In the genomic region with DNA sequence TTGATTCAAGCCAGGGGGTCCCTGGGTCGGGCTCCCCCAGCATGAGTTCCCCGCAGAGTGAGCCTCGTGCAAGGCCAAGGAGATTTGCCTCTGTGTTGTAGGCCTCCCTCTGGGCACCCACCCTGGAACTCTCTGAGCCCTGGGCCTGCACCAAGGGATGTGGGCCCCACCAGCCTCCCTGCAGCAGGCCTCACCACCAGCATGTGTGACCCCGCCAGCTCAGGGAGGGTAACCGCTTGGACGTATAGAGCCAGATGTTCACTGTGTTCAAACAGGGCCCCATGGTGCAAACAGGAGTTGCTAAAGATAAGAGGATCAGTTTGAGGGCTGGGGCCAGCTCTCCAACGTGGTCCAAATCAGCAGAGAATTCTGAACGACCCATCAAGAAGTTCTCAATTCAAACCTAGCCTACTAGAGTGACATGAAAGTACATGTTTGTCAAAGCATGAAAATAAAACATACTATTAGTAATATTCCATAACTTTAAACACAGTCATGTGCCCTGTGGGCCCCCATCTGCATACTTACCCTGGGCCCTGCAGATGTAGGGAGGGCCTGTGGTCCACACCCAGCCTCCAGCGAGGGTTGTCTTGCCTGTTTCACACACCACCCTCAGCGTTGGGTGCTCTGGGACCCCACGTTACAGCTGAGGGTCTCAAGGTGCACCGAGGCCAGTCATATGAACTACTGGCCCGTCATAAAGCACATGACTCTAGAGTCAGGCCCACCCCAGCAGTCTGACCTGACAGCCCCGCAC, we compare ENCODE assay signal across 1 cellular context.
TF ChIP-seq lines count a peak whose summit lies in the region.

No MANE protein-coding gene starts in this region.

TF ChIP-seq in K562, 482 proteins besides CTCF, POLR2A, EP300 and RAD21 (continued from another document and continues in another):
- TF ChIP-seq, protein P1, sequence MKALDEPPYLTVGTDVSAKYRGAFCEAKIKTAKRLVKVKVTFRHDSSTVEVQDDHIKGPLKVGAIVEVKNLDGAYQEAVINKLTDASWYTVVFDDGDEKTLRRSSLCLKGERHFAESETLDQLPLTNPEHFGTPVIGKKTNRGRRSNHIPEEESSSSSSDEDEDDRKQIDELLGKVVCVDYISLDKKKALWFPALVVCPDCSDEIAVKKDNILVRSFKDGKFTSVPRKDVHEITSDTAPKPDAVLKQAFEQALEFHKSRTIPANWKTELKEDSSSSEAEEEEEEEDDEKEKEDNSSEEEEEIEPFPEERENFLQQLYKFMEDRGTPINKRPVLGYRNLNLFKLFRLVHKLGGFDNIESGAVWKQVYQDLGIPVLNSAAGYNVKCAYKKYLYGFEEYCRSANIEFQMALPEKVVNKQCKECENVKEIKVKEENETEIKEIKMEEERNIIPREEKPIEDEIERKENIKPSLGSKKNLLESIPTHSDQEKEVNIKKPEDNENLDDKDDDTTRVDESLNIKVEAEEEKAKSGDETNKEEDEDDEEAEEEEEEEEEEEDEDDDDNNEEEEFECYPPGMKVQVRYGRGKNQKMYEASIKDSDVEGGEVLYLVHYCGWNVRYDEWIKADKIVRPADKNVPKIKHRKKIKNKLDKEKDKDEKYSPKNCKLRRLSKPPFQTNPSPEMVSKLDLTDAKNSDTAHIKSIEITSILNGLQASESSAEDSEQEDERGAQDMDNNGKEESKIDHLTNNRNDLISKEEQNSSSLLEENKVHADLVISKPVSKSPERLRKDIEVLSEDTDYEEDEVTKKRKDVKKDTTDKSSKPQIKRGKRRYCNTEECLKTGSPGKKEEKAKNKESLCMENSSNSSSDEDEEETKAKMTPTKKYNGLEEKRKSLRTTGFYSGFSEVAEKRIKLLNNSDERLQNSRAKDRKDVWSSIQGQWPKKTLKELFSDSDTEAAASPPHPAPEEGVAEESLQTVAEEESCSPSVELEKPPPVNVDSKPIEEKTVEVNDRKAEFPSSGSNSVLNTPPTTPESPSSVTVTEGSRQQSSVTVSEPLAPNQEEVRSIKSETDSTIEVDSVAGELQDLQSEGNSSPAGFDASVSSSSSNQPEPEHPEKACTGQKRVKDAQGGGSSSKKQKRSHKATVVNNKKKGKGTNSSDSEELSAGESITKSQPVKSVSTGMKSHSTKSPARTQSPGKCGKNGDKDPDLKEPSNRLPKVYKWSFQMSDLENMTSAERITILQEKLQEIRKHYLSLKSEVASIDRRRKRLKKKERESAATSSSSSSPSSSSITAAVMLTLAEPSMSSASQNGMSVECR (CRISPR knock-in tag; IDR thresholded peaks at IDR 0.05), result no peak
- no peak for TF ChIP-seq SPI1 (IDR thresholded peaks at IDR 0.05; ENCODE audit: borderline replicate concordance, low read depth, low read length)
- TF ChIP-seq ZFPM2 (CRISPR knock-in tag; IDR thresholded peaks at IDR 0.05), result no peak
- no peak for TF ChIP-seq FOXK2 (conservative IDR thresholded peaks at IDR 0.05 in 1 of 2, IDR thresholded peaks at IDR 0.05 in 1 of 2; ENCODE audit: low read depth in 2 of 2)
- peak; percentile 62; the same call in 1 of the 2 replicates for TF ChIP-seq FOXM1 (IDR thresholded peaks at IDR 0.05; ENCODE audit: low read depth)
- TF ChIP-seq FOXM1 (CRISPR knock-in tag; IDR thresholded peaks at IDR 0.05; ENCODE audit: low read depth), result no peak
- TF ChIP-seq FOXA3 (CRISPR knock-in tag; conservative IDR thresholded peaks at IDR 0.05 in 1 of 2, IDR thresholded peaks at IDR 0.05 in 1 of 2), result peak; percentile 54 to 75; a peak in 3 of 4 replicates
- TF ChIP-seq BMI1 (IDR thresholded peaks at IDR 0.05; ENCODE audit: low read length), result no peak
- no peak for TF ChIP-seq RFX5 (IDR thresholded peaks at IDR 0.05; ENCODE audit: low read depth, low read length)
- TF ChIP-seq FOXA1 (IDR thresholded peaks at IDR 0.05; ENCODE audit: borderline replicate concordance), result no peak
- TF ChIP-seq, protein P2, sequence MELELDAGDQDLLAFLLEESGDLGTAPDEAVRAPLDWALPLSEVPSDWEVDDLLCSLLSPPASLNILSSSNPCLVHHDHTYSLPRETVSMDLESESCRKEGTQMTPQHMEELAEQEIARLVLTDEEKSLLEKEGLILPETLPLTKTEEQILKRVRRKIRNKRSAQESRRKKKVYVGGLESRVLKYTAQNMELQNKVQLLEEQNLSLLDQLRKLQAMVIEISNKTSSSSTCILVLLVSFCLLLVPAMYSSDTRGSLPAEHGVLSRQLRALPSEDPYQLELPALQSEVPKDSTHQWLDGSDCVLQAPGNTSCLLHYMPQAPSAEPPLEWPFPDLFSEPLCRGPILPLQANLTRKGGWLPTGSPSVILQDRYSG (tag; conservative IDR thresholded peaks at IDR 0.05; ENCODE audit: low read depth), result peak; percentile 48; the same call in 1 of the 2 replicates
- peak; percentile 89 for TF ChIP-seq GATA2 (CRISPR knock-in tag; IDR thresholded peaks at IDR 0.05)
- no peak for TF ChIP-seq XRCC3 (IDR thresholded peaks at IDR 0.05)
- TF ChIP-seq, protein P3, sequence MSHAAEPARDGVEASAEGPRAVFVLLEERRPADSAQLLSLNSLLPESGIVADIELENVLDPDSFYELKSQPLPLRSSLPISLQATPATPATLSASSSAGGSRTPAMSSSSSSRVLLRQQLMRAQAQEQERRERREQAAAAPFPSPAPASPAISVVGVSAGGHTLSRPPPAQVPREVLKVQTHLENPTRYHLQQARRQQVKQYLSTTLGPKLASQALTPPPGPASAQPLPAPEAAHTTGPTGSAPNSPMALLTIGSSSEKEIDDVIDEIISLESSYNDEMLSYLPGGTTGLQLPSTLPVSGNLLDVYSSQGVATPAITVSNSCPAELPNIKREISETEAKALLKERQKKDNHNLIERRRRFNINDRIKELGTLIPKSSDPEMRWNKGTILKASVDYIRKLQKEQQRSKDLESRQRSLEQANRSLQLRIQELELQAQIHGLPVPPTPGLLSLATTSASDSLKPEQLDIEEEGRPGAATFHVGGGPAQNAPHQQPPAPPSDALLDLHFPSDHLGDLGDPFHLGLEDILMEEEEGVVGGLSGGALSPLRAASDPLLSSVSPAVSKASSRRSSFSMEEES (CRISPR knock-in tag; IDR thresholded peaks at IDR 0.05), result no peak
- TF ChIP-seq GATAD2A (IDR thresholded peaks at IDR 0.05), result no peak; the same call in 1 of the 2 replicates
- no peak for TF ChIP-seq IFI16 (CRISPR knock-in tag; IDR thresholded peaks at IDR 0.05)
- TF ChIP-seq, protein P4, sequence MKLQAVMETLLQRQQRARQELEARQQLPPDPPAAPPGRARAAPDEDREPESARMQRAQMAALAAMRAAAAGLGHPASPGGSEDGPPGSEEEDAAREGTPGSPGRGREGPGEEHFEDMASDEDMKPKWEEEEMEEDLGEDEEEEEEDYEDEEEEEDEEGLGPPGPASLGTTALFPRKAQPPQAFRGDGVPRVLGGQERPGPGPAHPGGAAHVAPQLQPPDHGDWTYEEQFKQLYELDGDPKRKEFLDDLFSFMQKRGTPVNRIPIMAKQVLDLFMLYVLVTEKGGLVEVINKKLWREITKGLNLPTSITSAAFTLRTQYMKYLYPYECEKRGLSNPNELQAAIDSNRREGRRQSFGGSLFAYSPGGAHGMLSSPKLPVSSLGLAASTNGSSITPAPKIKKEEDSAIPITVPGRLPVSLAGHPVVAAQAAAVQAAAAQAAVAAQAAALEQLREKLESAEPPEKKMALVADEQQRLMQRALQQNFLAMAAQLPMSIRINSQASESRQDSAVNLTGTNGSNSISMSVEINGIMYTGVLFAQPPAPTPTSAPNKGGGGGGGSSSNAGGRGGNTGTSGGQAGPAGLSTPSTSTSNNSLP (IDR thresholded peaks at IDR 0.05; ENCODE audit: borderline replicate concordance, low read depth, low read length), result no peak
- TF ChIP-seq GABPB2 (CRISPR knock-in tag; conservative IDR thresholded peaks at IDR 0.05), result no peak
- TF ChIP-seq, protein P5, sequence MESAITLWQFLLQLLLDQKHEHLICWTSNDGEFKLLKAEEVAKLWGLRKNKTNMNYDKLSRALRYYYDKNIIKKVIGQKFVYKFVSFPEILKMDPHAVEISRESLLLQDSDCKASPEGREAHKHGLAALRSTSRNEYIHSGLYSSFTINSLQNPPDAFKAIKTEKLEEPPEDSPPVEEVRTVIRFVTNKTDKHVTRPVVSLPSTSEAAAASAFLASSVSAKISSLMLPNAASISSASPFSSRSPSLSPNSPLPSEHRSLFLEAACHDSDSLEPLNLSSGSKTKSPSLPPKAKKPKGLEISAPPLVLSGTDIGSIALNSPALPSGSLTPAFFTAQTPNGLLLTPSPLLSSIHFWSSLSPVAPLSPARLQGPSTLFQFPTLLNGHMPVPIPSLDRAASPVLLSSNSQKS (CRISPR knock-in tag; IDR thresholded peaks at IDR 0.05), result no peak
- peak; percentile 22 for TF ChIP-seq NEUROD1 (IDR thresholded peaks at IDR 0.05; ENCODE audit: borderline replicate concordance, low read depth, low read length, partially characterized antibody)
- TF ChIP-seq, protein P6, sequence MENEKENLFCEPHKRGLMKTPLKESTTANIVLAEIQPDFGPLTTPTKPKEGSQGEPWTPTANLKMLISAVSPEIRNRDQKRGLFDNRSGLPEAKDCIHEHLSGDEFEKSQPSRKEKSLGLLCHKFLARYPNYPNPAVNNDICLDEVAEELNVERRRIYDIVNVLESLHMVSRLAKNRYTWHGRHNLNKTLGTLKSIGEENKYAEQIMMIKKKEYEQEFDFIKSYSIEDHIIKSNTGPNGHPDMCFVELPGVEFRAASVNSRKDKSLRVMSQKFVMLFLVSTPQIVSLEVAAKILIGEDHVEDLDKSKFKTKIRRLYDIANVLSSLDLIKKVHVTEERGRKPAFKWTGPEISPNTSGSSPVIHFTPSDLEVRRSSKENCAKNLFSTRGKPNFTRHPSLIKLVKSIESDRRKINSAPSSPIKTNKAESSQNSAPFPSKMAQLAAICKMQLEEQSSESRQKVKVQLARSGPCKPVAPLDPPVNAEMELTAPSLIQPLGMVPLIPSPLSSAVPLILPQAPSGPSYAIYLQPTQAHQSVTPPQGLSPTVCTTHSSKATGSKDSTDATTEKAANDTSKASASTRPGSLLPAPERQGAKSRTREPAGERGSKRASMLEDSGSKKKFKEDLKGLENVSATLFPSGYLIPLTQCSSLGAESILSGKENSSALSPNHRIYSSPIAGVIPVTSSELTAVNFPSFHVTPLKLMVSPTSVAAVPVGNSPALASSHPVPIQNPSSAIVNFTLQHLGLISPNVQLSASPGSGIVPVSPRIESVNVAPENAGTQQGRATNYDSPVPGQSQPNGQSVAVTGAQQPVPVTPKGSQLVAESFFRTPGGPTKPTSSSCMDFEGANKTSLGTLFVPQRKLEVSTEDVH (IDR thresholded peaks at IDR 0.05; ENCODE audit: low read depth, partially characterized antibody), result no peak
- TF ChIP-seq ZNF431 (CRISPR knock-in tag; IDR thresholded peaks at IDR 0.05), result 0 out of 2 replicates have a peak, but pooled peaks have one; percentile 44
- TF ChIP-seq MTA3 (IDR thresholded peaks at IDR 0.05; ENCODE audit: borderline replicate concordance), result no peak
- TF ChIP-seq MXI1 (IDR thresholded peaks at IDR 0.05; ENCODE audit: low read depth, low read length), result 0 out of 2 replicates have a peak, but pooled peaks have one; percentile 32
- no peak for TF ChIP-seq SIN3B (IDR thresholded peaks at IDR 0.05; ENCODE audit: low read depth)
- no peak for TF ChIP-seq TAF15 (IDR thresholded peaks at IDR 0.05; ENCODE audit: low read depth, low read length)
- no peak for TF ChIP-seq ZSCAN29 (IDR thresholded peaks at IDR 0.05)
- TF ChIP-seq ZNF75A (CRISPR knock-in tag; IDR thresholded peaks at IDR 0.05), result no peak
- TF ChIP-seq NFXL1 (CRISPR knock-in tag; IDR thresholded peaks at IDR 0.05), result no peak
- TF ChIP-seq HDAC2 (IDR thresholded peaks at IDR 0.05), result 0 out of 2 replicates have a peak, but pooled peaks have one; percentile 40
- TF ChIP-seq NR2C2 (CRISPR knock-in tag; IDR thresholded peaks at IDR 0.05), result no peak
- TF ChIP-seq NR2C2 (tag; IDR thresholded peaks at IDR 0.05), result peak; percentile 49; the same call in 1 of the 2 replicates
- no peak for TF ChIP-seq TGIF2 (CRISPR knock-in tag; IDR thresholded peaks at IDR 0.05)
- TF ChIP-seq ESRRA (IDR thresholded peaks at IDR 0.05; ENCODE audit: borderline replicate concordance, low read depth), result no peak
- no peak for TF ChIP-seq PHF21A (IDR thresholded peaks at IDR 0.05; ENCODE audit: borderline replicate concordance, low read depth)
- TF ChIP-seq RBFOX2 (IDR thresholded peaks at IDR 0.05; ENCODE audit: low read depth, low read length), result peak; percentile 38; the same call in 1 of the 2 replicates
- no peak for TF ChIP-seq HOXB6 (CRISPR knock-in tag; IDR thresholded peaks at IDR 0.05; ENCODE audit: borderline replicate concordance)
- TF ChIP-seq, protein P7, sequence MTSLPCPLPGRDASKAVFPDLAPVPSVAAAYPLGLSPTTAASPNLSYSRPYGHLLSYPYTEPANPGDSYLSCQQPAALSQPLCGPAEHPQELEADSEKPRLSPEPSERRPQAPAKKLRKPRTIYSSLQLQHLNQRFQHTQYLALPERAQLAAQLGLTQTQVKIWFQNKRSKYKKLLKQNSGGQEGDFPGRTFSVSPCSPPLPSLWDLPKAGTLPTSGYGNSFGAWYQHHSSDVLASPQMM (CRISPR knock-in tag; IDR thresholded peaks at IDR 0.05), result no peak
- TF ChIP-seq POLR2H (tag; IDR thresholded peaks at IDR 0.05; ENCODE audit: low read depth), result no peak
- no peak for TF ChIP-seq LCOR (CRISPR knock-in tag; IDR thresholded peaks at IDR 0.05)
- no peak for TF ChIP-seq ZC3H11A (IDR thresholded peaks at IDR 0.05; ENCODE audit: low read depth, low read length)
- TF ChIP-seq, protein P8, sequence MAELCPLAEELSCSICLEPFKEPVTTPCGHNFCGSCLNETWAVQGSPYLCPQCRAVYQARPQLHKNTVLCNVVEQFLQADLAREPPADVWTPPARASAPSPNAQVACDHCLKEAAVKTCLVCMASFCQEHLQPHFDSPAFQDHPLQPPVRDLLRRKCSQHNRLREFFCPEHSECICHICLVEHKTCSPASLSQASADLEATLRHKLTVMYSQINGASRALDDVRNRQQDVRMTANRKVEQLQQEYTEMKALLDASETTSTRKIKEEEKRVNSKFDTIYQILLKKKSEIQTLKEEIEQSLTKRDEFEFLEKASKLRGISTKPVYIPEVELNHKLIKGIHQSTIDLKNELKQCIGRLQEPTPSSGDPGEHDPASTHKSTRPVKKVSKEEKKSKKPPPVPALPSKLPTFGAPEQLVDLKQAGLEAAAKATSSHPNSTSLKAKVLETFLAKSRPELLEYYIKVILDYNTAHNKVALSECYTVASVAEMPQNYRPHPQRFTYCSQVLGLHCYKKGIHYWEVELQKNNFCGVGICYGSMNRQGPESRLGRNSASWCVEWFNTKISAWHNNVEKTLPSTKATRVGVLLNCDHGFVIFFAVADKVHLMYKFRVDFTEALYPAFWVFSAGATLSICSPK (IDR thresholded peaks at IDR 0.05; ENCODE audit: borderline replicate concordance), result no peak
- no peak for TF ChIP-seq POLR2G (IDR thresholded peaks at IDR 0.05; ENCODE audit: low read depth, low read length)
- TF ChIP-seq CHD1 (IDR thresholded peaks at IDR 0.05; ENCODE audit: low read length), result no peak
- TF ChIP-seq POU5F1 (IDR thresholded peaks at IDR 0.05; ENCODE audit: borderline replicate concordance, low read depth, low read length, partially characterized antibody), result no peak
